Comparison of ENCODE assay signal across 33 cellular contexts in genomic region chrX:115425359-115425758, GRCh38.
"Had no signal": no experiment of that assay in that cellular context is flagged by ENCODE, and none has a peak within 500 bp of the region (broad histone marks: within the 10 kb centered on the region; RNA-seq: fewer than 3 reads in every experiment).

No MANE protein-coding gene starts in this region.

- H2AFZ ChIP-seq: PC-9 had no signal

- H3K4me1 Mint-ChIP-seq: T-cell had no signal

- H3K4me3 ChIP-seq: MG63, PC-9, SJCRH30, SK-N-MC had no signal

- H3K36me3 Mint-ChIP-seq: T-cell had no signal

- H3K36me3 ChIP-seq: MG63, SJCRH30 had no signal

- H3K4me3 Mint-ChIP-seq: T-cell had no signal

- H3K9me3 ChIP-seq: MG63 had no signal

- H3K27ac ChIP-seq: PC-9, RWPE1, SJCRH30, SK-N-MC had no signal

- H3K4me1 ChIP-seq: SJCRH30 had no signal

- FAIRE-seq: RCC 7860 had no signal

- ATAC-seq: Panc1, Right ventricle myocardium inferior, SK-N-SH treated with all-trans-retinoic acid at 6 μM for 48 hours, T-cell had no signal

- H3K27me3 ChIP-seq: MG63, SJCRH30 had no signal

- H3K27ac Mint-ChIP-seq: T-cell had no signal

- H3K4me2 ChIP-seq: PC-9 had no signal

- DNase-seq: Kasumi-1, MG63, NCI-H1048, NCI-H1092 treated with DMSO at 0.1 percent for 48 hours, NCI-H1105 treated with DMSO at 0.1 percent for 48 hours, NCI-H1417, NCI-H1436, NCI-H146, NCI-H1694, NCI-H187, NCI-H1930, NCI-H2081 treated with DMSO at 0.1 percent for 48 hours, NCI-H2107, NCI-H2171, NCI-H226, NCI-H446 treated with DMSO at 0.1 percent for 48 hours, NCI-H510A, NCI-H524, NCI-H526, NCI-H69, NCI-H748 treated with DMSO at 0.1 percent for 48 hours, NCI-H82, PC-9, SHP77, SIG-M5, SJCRH30, T-cell had no signal
